ENCODE assay signal across 9 cellular contexts in the genomic region with DNA sequence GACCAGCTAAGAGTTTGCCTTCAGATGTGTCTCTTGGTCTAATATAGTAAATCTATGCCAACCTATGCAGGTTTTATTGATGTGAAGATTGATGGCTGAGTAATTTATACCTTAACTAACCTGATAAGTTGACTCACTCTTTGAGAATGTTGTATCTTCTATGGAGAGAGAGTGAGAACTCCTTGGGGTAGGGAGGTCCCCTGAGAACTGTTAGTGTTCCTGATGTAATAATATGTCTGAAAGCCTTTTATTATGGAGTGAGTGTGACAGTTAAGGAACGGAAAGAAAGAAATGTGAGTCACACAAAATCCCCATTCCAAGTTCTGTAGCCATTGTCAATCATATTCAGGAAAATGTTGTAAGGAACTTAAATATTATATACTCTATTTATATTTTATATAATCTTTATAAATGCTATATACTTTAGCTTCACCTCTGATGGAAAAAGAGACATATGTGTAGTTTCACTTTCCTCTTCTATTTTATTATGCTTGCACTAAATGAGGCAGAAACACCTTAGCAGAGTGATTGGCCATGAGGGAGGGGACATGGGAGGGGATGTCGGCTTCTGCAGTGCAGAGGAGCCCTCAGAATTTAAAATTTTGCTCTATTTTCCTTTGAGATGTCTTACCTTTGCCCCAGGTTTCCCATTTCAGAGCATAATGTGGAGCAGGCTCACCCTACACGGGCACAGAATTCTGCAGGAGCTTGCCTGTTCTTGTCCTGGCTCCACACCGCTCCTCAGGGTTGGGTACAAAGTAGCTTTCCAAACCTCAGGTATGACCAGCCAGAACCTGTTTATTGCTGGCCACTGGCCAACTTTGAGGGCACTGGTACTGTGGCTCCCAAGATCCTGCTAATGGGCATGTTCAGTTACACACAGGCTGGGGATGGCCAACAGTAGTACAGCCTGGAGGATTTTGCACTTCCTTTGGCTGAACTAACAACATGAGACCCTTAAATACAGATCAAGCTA. TPM values are rescaled to one million over a fixed set of nuclear protein-coding genes. Genes with fewer than 3 reads are reported as not detected.
DNase-seq lines count a peak whose midpoint lies in the region; ATAC-seq and TF ChIP-seq lines count a peak whose summit lies in the region.
"Had no signal": no experiment of that assay in that cellular context is flagged by ENCODE, and none has a peak within 500 bp of the region (broad histone marks: within the 10 kb centered on the region; RNA-seq: fewer than 3 reads in every experiment).

No MANE protein-coding gene starts in this region.

- H3K79me2 ChIP-seq in osteoblast (ENCODE audit: insufficient read depth, low read length): no peaks in the 10 kb centered on the region

- H3K4me1 Mint-ChIP-seq in activated naive CD8-positive, alpha-beta T cell (ENCODE audit: low read depth): peaks cover 54% of the 10 kb centered on the region

- H3K27ac ChIP-seq in osteoblast (ENCODE audit: low read depth, low read length): no peak overlapping the region

- peak; percentile 99 for DNase-seq in DMS79 treated with DMSO at 0.1 percent for 48 hours (lab: John Stamatoyannopoulos, UW)
- peak; percentile 96 for DNase-seq in NCI-H2029 treated with DMSO at 0.1 percent for 48 hours (lab: John Stamatoyannopoulos, UW)
- peak; percentile 50 for DNase-seq in osteoblast (ENCODE audit: insufficient read length, low spot score, missing footprints)
- DNase-seq in activated gamma-delta T cell (lab: John Stamatoyannopoulos, UW): no peak
- DNase-seq: NCI-H2227 treated with DMSO at 0.1 percent for 48 hours had no signal

- no peaks in the 10 kb centered on the region for H4K20me1 ChIP-seq in osteoblast (ENCODE audit: insufficient read depth, low read length)

- peak overlapping the region; percentile 56 for H2AFZ ChIP-seq in osteoblast (ENCODE audit: low read length)

- H3K36me3 Mint-ChIP-seq in activated naive CD8-positive, alpha-beta T cell: peaks cover 5% of the 10 kb centered on the region

- TF ChIP-seq CTCF in osteoblast (IDR thresholded peaks at IDR 0.05; ENCODE audit: extremely low read depth, low read depth, low read length): no peak

- H3K27me3 Mint-ChIP-seq in activated naive CD8-positive, alpha-beta T cell: no peaks in the 10 kb centered on the region

- H3K4me1 ChIP-seq in osteoblast (ENCODE audit: insufficient read depth, low read length): peaks cover 17% of the 10 kb centered on the region

- no peaks in the 10 kb centered on the region for H3K9me3 ChIP-seq in osteoblast (ENCODE audit: low read depth, low read length)

- peak overlapping the region; percentile 65 for H3K4me2 ChIP-seq in osteoblast (ENCODE audit: insufficient read depth, low read length)

- H3K36me3 ChIP-seq in osteoblast (ENCODE audit: insufficient read depth, low read length): no peaks in the 10 kb centered on the region

- no peaks in the 10 kb centered on the region for H3K27me3 ChIP-seq in osteoblast (ENCODE audit: insufficient read depth, low read length)

- no peak for ATAC-seq in HG02870 (IDR thresholded peaks at IDR 0.05; ENCODE audit: unreplicated experiment)
- ATAC-seq in GM21529 (IDR thresholded peaks at IDR 0.05; ENCODE audit: unreplicated experiment): no peak
- no peak for ATAC-seq in HG02840 (IDR thresholded peaks at IDR 0.05; ENCODE audit: low FRiP score, unreplicated experiment)

- no peaks in the 10 kb centered on the region for H3K9me3 Mint-ChIP-seq in activated naive CD8-positive, alpha-beta T cell (ENCODE audit: low read depth)

- peak overlapping the region; percentile 70 for H3K27ac Mint-ChIP-seq in activated naive CD8-positive, alpha-beta T cell

- no peak overlapping the region for H3K4me3 ChIP-seq in osteoblast (ENCODE audit: insufficient read depth, low read length)

- no peak overlapping the region for H3K4me3 Mint-ChIP-seq in activated naive CD8-positive, alpha-beta T cell

RNA-seq across cellular contexts. Expression of a gene that starts 57.7 kb away (rescaled TPM):
- 58.6 and 63.9 TPM in 2 replicates for total RNA-seq in osteoblast
